ENCODE assay signal across 15 cellular contexts in genomic region chr13:48006396-48006795, GRCh38. TPM values are rescaled to one million over a fixed set of nuclear protein-coding genes. Genes with fewer than 3 reads are reported as not detected.
A peak's percentile ranks its signal among the peaks of the same experiment; 100 is the strongest.
DNase-seq lines count a peak whose midpoint lies in the region; ATAC-seq and TF ChIP-seq lines count a peak whose summit lies in the region.
"Had no signal": no experiment of that assay in that cellular context is flagged by ENCODE, and none has a peak within 500 bp of the region (broad histone marks: within the 10 kb centered on the region; RNA-seq: fewer than 3 reads in every experiment).

No MANE protein-coding gene starts in this region.

- H3K79me2 ChIP-seq in GM23248 (ENCODE audit: insufficient read depth) (no peaks in the 10 kb centered on the region), PC-3 (ENCODE audit: low read length) (no peaks in the 10 kb centered on the region)

- H2AFZ ChIP-seq in GM23248 (no peak overlapping the region), PC-3 (ENCODE audit: low read length) (no peak overlapping the region)

- TF ChIP-seq CTCF in PC-3 (conservative IDR thresholded peaks at IDR 0.05; ENCODE audit: low read depth, low read length) (no peak), epithelial cell of esophagus (IDR thresholded peaks at IDR 0.05; ENCODE audit: insufficient read depth, low read depth, low read length, missing control alignments) (no peak)

- no TSS peak for BruUV-seq in PC-3 (replicated peaks; lab: Mats Ljungman, UMichigan)

- H3F3A ChIP-seq in GM23248 (ENCODE audit: insufficient read depth) = peaks cover 18% of the 10 kb centered on the region
- H3F3A ChIP-seq in PC-3 (ENCODE audit: low read length, unreplicated experiment) = peaks cover 3% of the 10 kb centered on the region

- H3K9ac ChIP-seq in GM23248 = no peak overlapping the region
- no peak overlapping the region for H3K9ac ChIP-seq in PC-3 (ENCODE audit: low read length)

- H3K27ac ChIP-seq in GM23248 (no peak overlapping the region), PC-3 (ENCODE audit: low read length) (peak overlapping the region; percentile 40)
- H3K27ac ChIP-seq: SJCRH30 had no signal

- DNase-seq in GM23248 = peak; percentile 34
- peak; percentile 64 for DNase-seq in PC-3
- peak; percentile 60 for DNase-seq in epithelial cell of esophagus (ENCODE audit: low read depth)
- DNase-seq in renal cortical epithelial cell (ENCODE audit: low read depth) = peak; percentile 61
- no peak for DNase-seq in NCI-H82 (lab: John Stamatoyannopoulos, UW)
- DNase-seq in mesenteric fat pad (ENCODE audit: low spot score) = no peak
- no peak for DNase-seq in activated CD8-positive, alpha-beta memory T cell treated with anti-CD3 and anti-CD28 coated beads, Interleukin-2, amount 50 U/mL, for 48 hours
- DNase-seq: C1 segment of cervical spinal cord, H7, MG63, NCI-H1105, NCI-H1694 treated with DMSO at 0.1 percent for 48 hours, NCI-H446 treated with DMSO at 0.1 percent for 48 hours, SJCRH30, SW 1271 had no signal

- H3K36me3 ChIP-seq in GM23248 (ENCODE audit: low read depth) = no peaks in the 10 kb centered on the region
- H3K36me3 ChIP-seq in PC-3 (ENCODE audit: low read depth, low read length) = no peaks in the 10 kb centered on the region
- H3K36me3 ChIP-seq: MG63, SJCRH30 had no signal

- H4K20me1 ChIP-seq in GM23248 (ENCODE audit: insufficient read depth) (no peaks in the 10 kb centered on the region), PC-3 (ENCODE audit: low read length) (no peaks in the 10 kb centered on the region)

- H3K27me3 ChIP-seq in GM23248 (replicated peaks; ENCODE audit: insufficient read depth) (no peaks in the 10 kb centered on the region), PC-3 (ENCODE audit: low read length) (no peaks in the 10 kb centered on the region)
- H3K27me3 ChIP-seq: MG63, SJCRH30 had no signal

- H3K4me2 ChIP-seq in GM23248 (ENCODE audit: unreplicated experiment) = no peak overlapping the region
- peak overlapping the region; percentile 29 for H3K4me2 ChIP-seq in PC-3 (ENCODE audit: low read length)

- ATAC-seq in PC-3 = peak; percentile 12

- H3K4me3 ChIP-seq in GM23248 = no peak overlapping the region
- no peak overlapping the region for H3K4me3 ChIP-seq in PC-3 (ENCODE audit: low read length)
- H3K4me3 ChIP-seq in epithelial cell of esophagus (ENCODE audit: low read length) = no peak overlapping the region
- H3K4me3 ChIP-seq: MG63, SJCRH30 had no signal

- H3K9me2 ChIP-seq in GM23248 (ENCODE audit: insufficient read depth) = no peaks in the 10 kb centered on the region
- H3K9me2 ChIP-seq in PC-3 (replicated peaks; ENCODE audit: low read length) = no peaks in the 10 kb centered on the region

- in situ Hi-C loops in GM23248 (cut with MboI) = no loop called here

- POLR2A ChIA-PET in PC-3 (lab: Charles Lee; ENCODE audit: unreplicated experiment) = interaction anchor here (0.6 to 0.7 kb wide), 3 partner anchors 12 to 983 kb away, joined by 5 to 6 read pairs (median 6); no protein-coding TSS in a partner anchor

- H3K4me1 ChIP-seq in GM23248 (ENCODE audit: insufficient read depth) (peaks cover 16% of the 10 kb centered on the region), PC-3 (ENCODE audit: insufficient read depth, low read length) (peaks cover 40% of the 10 kb centered on the region)

- intact Hi-C loops in PC-3 (cut with micrococcal nuclease) = no loop called here

- 31 to 33% methylated on average over 1 of the region's 1 CpG for WGBS in GM23248 (ENCODE audit: low coverage in 1 of 2, low lambda C conversion rate in 2 of 2, missing lambda C conversion rate in 2 of 2), 2 experiments

- H3K9me3 ChIP-seq in GM23248 (ENCODE audit: low read depth) (no peaks in the 10 kb centered on the region), PC-3 (ENCODE audit: low read length) (no peaks in the 10 kb centered on the region)
- H3K9me3 ChIP-seq: MG63, SJCRH30 had no signal

- CTCF ChIA-PET in PC-3 (lab: Charles Lee) = no interaction called here

RNA-seq across cellular contexts. Expression of gene SUCLA2, which starts 5.3 kb away (rescaled TPM):
- 39.1 and 48.6 TPM in 2 replicates for total RNA-seq in GM23248 (2014; rRNA removed; shearing (Covaris generic))
- 69.4 and 69.8 TPM in 2 replicates for polyA plus RNA-seq in GM23248 (2016; fragmentation: Nextera tagmentation; extraction: Ambion mirVana)
- total RNA-seq in PC-3 (2014; rRNA removed) = 29.3 and 35.0 TPM in 2 replicates
- 53.5 and 86.1 TPM in 2 replicates for total RNA-seq in renal cortical epithelial cell
- total RNA-seq in mesenteric fat pad = 59.9 TPM

RNA-seq across cellular contexts. Expression of gene NUDT15, which starts 31.1 kb away (rescaled TPM):
- 17.8 and 20.0 TPM in 2 replicates for total RNA-seq in GM23248 (2014; rRNA removed; shearing (Covaris generic))
- polyA plus RNA-seq in GM23248 (2016; fragmentation: Nextera tagmentation; extraction: Ambion mirVana) = 19.5 and 19.6 TPM in 2 replicates
- total RNA-seq in PC-3 (2014; rRNA removed) (22.2 and 27.0 TPM in 2 replicates), renal cortical epithelial cell (17.1 and 41.5 TPM in 2 replicates), mesenteric fat pad (11.4 TPM)

Comparison
In these comparisons a context has a peak if more than half of its experiments do, and no peak if none do; other contexts are left out.
1. DNase-seq: peak in GM23248 (single experiment), PC-3 (single experiment), epithelial cell of esophagus (single experiment) and renal cortical epithelial cell (single experiment); none in NCI-H82 (single experiment), mesenteric fat pad (single experiment) and activated CD8-positive, alpha-beta memory T cell treated with anti-CD3 and anti-CD28 coated beads, Interleukin-2, amount 50 U/mL, for 48 hours (single experiment).